Comparison of ENCODE assay signal across 11 cellular contexts in genomic region chr9:22005700-22006605, GRCh38. TPM values are rescaled to one million over a fixed set of nuclear protein-coding genes. Genes with fewer than 3 reads are reported as not detected.
DNase-seq lines count a peak whose midpoint lies in the region; ATAC-seq and TF ChIP-seq lines count a peak whose summit lies in the region.
"Had no signal": no experiment of that assay in that cellular context is flagged by ENCODE, and none has a peak within 500 bp of the region (broad histone marks: within the 10 kb centered on the region; RNA-seq: fewer than 3 reads in every experiment).

No MANE protein-coding gene starts in this region.

- peaks cover 9% of the 10 kb centered on the region for H3K4me1 Mint-ChIP-seq in neural crest cell

- peak overlapping the region; percentile 7 for H3K4me3 Mint-ChIP-seq in neural crest cell

- H3K4me1 ChIP-seq in ES-I3 (ENCODE audit: insufficient read depth, low read length), result no peaks in the 10 kb centered on the region
- H3K4me1 ChIP-seq in Peyer's patch, result peaks cover 0 to 6% (median 3%) of the 10 kb centered on the region in 4 donors
- peaks cover 9% of the 10 kb centered on the region for H3K4me1 ChIP-seq in HAP-1

- H3K27me3 ChIP-seq in Peyer's patch (peaks cover 0 to 9% of the 10 kb centered on the region in 2 donors), HAP-1 (ENCODE audit: low read depth) (no peaks in the 10 kb centered on the region)

- no peak overlapping the region for H3K27ac Mint-ChIP-seq in neural crest cell (ENCODE audit: unreplicated experiment)
- H3K27ac Mint-ChIP-seq: activated naive CD4-positive, alpha-beta T cell treated with anti-CD3 and anti-CD28 coated beads for 36 hours had no signal

- in situ Hi-C loops in HAP-1 (cut with MboI; ENCODE audit: low sequenced_read_pairs), result loop anchor here (25.0 kb wide), 1 partner anchor 231 kb away; no protein-coding TSS in a partner anchor

- H3K27me3 Mint-ChIP-seq in neural crest cell (ENCODE audit: low read depth), result peaks cover 96% of the 10 kb centered on the region

- H3K9me3 ChIP-seq in ES-I3 (ENCODE audit: control insufficient read depth, insufficient read depth, low read length) (no peaks in the 10 kb centered on the region), Peyer's patch (no peaks in the 10 kb centered on the region), HAP-1 (no peaks in the 10 kb centered on the region)

- H3K27ac ChIP-seq in Peyer's patch, result no peak overlapping the region

- H3K36me3 ChIP-seq in ES-I3 (ENCODE audit: insufficient read depth, low read length) (no peaks in the 10 kb centered on the region), Peyer's patch (peaks cover 0 to 7% (median 0%) of the 10 kb centered on the region in 3 donors), HAP-1 (replicated peaks) (no peaks in the 10 kb centered on the region)

- no peak for ATAC-seq in GM18511 (IDR thresholded peaks at IDR 0.05; ENCODE audit: unreplicated experiment)
- ATAC-seq in left lobe of liver, result no peak

- TF ChIP-seq CTCF in Peyer's patch (IDR thresholded peaks at IDR 0.05), result no peak
- peak; percentile 2 for TF ChIP-seq CTCF in epithelial cell of esophagus (IDR thresholded peaks at IDR 0.05; ENCODE audit: insufficient read depth, low read depth, low read length, missing control alignments)
- no peak for TF ChIP-seq CTCF in neural crest cell (conservative IDR thresholded peaks at IDR 0.05)

- H3K4me3 ChIP-seq in Peyer's patch (peak overlapping the region in 3 of 4 donors; percentile 0 to 76 (median 71)), epithelial cell of esophagus (ENCODE audit: low read length) (peak overlapping the region; percentile 92), HAP-1 (no peak overlapping the region)

- H3K9ac ChIP-seq in ES-I3 (ENCODE audit: low read depth, low read length), result peak overlapping the region; percentile 74

- H3K9me3 Mint-ChIP-seq in neural crest cell, result no peaks in the 10 kb centered on the region
- H3K9me3 Mint-ChIP-seq: activated naive CD4-positive, alpha-beta T cell treated with anti-CD3 and anti-CD28 coated beads for 36 hours had no signal

- TF ChIP-seq POLR2A in Peyer's patch (IDR thresholded peaks at IDR 0.05), result no peak

- H3K36me3 Mint-ChIP-seq in neural crest cell (ENCODE audit: low read depth), result no peaks in the 10 kb centered on the region

- no peak for DNase-seq in Peyer's patch
- DNase-seq in epithelial cell of esophagus (ENCODE audit: low read depth), result peak; percentile 69
- DNase-seq in neural crest cell (ENCODE audit: low read depth, low spot score), result no peak
- no peak for DNase-seq in NCI-H2171 treated with DMSO at 0.1 percent for 48 hours (lab: John Stamatoyannopoulos, UW)
- no peak for DNase-seq in HAP-1 (ENCODE audit: low spot score in 2 of 2)
- DNase-seq in left lobe of liver (ENCODE audit: low spot score), result no peak
- DNase-seq: nucleus accumbens had no signal

RNA-seq across cellular contexts. Expression of gene CDKN2B, which starts 3.2 kb away (rescaled TPM):
- total RNA-seq in Peyer's patch, result 100 to 1,000 TPM in 3 of 4 donors, 10 to 100 TPM in 1; 15.7 to 375 (median 228) TPM
- not detected in 2 replicates for total RNA-seq in neural crest cell
- total RNA-seq in left lobe of liver, result 0.93 TPM
- total RNA-seq: activated naive CD4-positive, alpha-beta T cell treated with anti-CD3 and anti-CD28 coated beads for 36 hours; Daoy had no signal

RNA-seq across cellular contexts. Expression of gene CDKN2B-AS1, which starts 11.4 kb away (rescaled TPM):
- total RNA-seq in Peyer's patch (100 to 1,000 TPM in 1 of 4 donors, 10 to 100 TPM in 3; 22.7 to 129 (median 52.0) TPM), neural crest cell (0.21 TPM in 1 of 2 replicates, not detected in the other), left lobe of liver (not detected)
- total RNA-seq: Daoy had no signal

RNA-seq across cellular contexts. Expression of gene CDKN2A, which starts 11.8 kb away (rescaled TPM):
- total RNA-seq in Peyer's patch (10 to 100 TPM in 3 of 4 donors, not detected in 1; 12.9 to 37.1 (median 20.8) TPM), neural crest cell (0.68 TPM in 1 of 2 replicates, not detected in the other), left lobe of liver (0.55 TPM)
- total RNA-seq: Daoy had no signal

Comparison
In these comparisons a context has a peak if more than half of its experiments do, and no peak if none do; other contexts are left out.
1. RNA of gene CDKN2B-AS1, which starts 11.4 kb away (total RNA-seq): 22.7 to 129 TPM in Peyer's patch; 0.21 TPM in neural crest cell and not detected in left lobe of liver (single experiment); every median in the first group is over 10 times any median in the second.